1 cellular context compared by ENCODE assay signal in the genomic region with DNA sequence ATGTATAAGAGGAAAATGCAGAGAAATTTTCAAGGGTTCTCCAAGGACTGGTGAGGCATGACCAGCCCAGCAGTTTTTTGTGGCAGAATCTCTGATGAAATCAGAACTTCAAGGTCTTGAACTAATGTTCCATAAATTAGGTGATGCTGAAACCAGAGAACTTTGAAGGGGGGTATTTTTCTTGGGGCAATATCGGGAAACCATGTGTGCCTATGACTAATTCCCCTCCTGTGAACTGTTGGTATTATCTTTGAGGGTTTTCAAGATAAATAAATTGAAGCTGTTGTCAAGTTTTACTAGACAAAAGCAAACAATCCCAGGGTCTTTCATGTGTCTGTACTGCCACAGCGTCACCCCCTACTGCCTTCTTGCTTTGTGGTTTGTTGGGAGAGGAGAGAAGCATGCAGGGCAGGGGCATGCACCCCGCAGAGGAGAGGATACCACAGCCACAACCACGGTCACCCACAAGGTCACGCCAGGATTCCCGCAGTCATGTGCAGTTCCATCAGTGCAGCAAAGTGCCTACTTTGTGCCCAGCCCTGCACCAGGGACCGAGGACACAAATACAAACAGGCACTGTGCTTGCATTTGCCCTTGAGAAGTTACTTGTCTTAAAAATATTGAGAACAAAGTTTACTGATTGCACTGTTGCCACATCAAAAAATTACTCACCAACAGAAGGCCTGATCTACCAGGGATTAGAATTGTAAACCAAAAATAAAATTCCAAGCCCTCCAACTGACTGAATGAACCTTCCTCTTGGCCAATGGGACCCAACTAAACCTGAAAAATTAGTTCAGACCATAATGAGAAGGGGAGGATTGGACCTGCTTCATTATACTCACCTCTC.
TF ChIP-seq lines count a peak whose summit lies in the region.

No MANE protein-coding gene starts in this region.

TF ChIP-seq in HEK293, 187 proteins besides CTCF, POLR2A, EP300 and RAD21 (continued from another document):
- TF ChIP-seq ZNF529 (tag by site-specific recombination; IDR thresholded peaks at IDR 0.05; ENCODE audit: insufficient replicate concordance) (no peak), ZNF596 (tag by site-specific recombination; IDR thresholded peaks at IDR 0.05) (peak; percentile 53; the same call in 1 of the 2 replicates), SP7 (tag by site-specific recombination; IDR thresholded peaks at IDR 0.05) (peak; percentile 97), TRIM28 (IDR thresholded peaks at IDR 0.05; ENCODE audit: borderline replicate concordance, low read length) (no peak; the same call in 1 of the 2 replicates), ZNF426 (tag by site-specific recombination; IDR thresholded peaks at IDR 0.05) (no peak), KLF8 (tag by site-specific recombination; IDR thresholded peaks at IDR 0.05) (peak; percentile 84), ZBTB49 (tag by site-specific recombination; IDR thresholded peaks at IDR 0.05; ENCODE audit: low read depth) (0 out of 2 replicates have a peak, but pooled peaks have one; percentile 47), ZNF26 (tag by site-specific recombination; IDR thresholded peaks at IDR 0.05) (no peak), ZNF2 (tag by site-specific recombination; IDR thresholded peaks at IDR 0.05) (peak; percentile 37)
- TF ChIP-seq, protein P1, sequence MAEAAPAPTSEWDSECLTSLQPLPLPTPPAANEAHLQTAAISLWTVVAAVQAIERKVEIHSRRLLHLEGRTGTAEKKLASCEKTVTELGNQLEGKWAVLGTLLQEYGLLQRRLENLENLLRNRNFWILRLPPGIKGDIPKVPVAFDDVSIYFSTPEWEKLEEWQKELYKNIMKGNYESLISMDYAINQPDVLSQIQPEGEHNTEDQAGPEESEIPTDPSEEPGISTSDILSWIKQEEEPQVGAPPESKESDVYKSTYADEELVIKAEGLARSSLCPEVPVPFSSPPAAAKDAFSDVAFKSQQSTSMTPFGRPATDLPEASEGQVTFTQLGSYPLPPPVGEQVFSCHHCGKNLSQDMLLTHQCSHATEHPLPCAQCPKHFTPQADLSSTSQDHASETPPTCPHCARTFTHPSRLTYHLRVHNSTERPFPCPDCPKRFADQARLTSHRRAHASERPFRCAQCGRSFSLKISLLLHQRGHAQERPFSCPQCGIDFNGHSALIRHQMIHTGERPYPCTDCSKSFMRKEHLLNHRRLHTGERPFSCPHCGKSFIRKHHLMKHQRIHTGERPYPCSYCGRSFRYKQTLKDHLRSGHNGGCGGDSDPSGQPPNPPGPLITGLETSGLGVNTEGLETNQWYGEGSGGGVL (tag by site-specific recombination; IDR thresholded peaks at IDR 0.05), result peak; percentile 81
- TF ChIP-seq, protein P2, sequence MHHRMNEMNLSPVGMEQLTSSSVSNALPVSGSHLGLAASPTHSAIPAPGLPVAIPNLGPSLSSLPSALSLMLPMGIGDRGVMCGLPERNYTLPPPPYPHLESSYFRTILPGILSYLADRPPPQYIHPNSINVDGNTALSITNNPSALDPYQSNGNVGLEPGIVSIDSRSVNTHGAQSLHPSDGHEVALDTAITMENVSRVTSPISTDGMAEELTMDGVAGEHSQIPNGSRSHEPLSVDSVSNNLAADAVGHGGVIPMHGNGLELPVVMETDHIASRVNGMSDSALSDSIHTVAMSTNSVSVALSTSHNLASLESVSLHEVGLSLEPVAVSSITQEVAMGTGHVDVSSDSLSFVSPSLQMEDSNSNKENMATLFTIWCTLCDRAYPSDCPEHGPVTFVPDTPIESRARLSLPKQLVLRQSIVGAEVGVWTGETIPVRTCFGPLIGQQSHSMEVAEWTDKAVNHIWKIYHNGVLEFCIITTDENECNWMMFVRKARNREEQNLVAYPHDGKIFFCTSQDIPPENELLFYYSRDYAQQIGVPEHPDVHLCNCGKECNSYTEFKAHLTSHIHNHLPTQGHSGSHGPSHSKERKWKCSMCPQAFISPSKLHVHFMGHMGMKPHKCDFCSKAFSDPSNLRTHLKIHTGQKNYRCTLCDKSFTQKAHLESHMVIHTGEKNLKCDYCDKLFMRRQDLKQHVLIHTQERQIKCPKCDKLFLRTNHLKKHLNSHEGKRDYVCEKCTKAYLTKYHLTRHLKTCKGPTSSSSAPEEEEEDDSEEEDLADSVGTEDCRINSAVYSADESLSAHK (tag by site-specific recombination; IDR thresholded peaks at IDR 0.05), result peak; percentile 97
TF ChIP-seq in HEK293: peak in this region for 76.
